In the genomic region with DNA sequence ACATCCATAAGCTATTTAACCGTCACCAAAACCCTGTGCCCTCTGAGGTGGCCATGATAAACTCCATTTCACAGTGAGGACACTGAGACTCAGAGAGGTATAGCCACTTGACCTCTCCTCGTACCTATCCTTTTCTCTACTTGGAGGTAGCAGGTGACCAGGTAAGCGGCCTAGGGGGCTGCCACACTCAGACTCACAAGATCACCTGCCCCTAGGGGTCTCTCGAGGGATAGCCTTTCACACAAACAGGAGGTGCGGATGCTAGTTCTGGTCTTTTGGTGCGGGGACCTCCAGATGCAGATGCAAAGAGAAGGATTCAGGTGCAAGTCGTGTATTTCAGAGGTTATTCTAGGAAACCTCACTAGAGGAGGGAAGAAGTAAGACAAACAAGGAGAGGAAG, we compare ENCODE assay signal across 2 cellular contexts.
TF ChIP-seq lines count a peak whose summit lies in the region.

No MANE protein-coding gene starts in this region.

TF ChIP-seq in GM23338, 12 proteins besides CTCF, POLR2A, EP300 and RAD21 (continued from another document):
- TF ChIP-seq, protein P1, sequence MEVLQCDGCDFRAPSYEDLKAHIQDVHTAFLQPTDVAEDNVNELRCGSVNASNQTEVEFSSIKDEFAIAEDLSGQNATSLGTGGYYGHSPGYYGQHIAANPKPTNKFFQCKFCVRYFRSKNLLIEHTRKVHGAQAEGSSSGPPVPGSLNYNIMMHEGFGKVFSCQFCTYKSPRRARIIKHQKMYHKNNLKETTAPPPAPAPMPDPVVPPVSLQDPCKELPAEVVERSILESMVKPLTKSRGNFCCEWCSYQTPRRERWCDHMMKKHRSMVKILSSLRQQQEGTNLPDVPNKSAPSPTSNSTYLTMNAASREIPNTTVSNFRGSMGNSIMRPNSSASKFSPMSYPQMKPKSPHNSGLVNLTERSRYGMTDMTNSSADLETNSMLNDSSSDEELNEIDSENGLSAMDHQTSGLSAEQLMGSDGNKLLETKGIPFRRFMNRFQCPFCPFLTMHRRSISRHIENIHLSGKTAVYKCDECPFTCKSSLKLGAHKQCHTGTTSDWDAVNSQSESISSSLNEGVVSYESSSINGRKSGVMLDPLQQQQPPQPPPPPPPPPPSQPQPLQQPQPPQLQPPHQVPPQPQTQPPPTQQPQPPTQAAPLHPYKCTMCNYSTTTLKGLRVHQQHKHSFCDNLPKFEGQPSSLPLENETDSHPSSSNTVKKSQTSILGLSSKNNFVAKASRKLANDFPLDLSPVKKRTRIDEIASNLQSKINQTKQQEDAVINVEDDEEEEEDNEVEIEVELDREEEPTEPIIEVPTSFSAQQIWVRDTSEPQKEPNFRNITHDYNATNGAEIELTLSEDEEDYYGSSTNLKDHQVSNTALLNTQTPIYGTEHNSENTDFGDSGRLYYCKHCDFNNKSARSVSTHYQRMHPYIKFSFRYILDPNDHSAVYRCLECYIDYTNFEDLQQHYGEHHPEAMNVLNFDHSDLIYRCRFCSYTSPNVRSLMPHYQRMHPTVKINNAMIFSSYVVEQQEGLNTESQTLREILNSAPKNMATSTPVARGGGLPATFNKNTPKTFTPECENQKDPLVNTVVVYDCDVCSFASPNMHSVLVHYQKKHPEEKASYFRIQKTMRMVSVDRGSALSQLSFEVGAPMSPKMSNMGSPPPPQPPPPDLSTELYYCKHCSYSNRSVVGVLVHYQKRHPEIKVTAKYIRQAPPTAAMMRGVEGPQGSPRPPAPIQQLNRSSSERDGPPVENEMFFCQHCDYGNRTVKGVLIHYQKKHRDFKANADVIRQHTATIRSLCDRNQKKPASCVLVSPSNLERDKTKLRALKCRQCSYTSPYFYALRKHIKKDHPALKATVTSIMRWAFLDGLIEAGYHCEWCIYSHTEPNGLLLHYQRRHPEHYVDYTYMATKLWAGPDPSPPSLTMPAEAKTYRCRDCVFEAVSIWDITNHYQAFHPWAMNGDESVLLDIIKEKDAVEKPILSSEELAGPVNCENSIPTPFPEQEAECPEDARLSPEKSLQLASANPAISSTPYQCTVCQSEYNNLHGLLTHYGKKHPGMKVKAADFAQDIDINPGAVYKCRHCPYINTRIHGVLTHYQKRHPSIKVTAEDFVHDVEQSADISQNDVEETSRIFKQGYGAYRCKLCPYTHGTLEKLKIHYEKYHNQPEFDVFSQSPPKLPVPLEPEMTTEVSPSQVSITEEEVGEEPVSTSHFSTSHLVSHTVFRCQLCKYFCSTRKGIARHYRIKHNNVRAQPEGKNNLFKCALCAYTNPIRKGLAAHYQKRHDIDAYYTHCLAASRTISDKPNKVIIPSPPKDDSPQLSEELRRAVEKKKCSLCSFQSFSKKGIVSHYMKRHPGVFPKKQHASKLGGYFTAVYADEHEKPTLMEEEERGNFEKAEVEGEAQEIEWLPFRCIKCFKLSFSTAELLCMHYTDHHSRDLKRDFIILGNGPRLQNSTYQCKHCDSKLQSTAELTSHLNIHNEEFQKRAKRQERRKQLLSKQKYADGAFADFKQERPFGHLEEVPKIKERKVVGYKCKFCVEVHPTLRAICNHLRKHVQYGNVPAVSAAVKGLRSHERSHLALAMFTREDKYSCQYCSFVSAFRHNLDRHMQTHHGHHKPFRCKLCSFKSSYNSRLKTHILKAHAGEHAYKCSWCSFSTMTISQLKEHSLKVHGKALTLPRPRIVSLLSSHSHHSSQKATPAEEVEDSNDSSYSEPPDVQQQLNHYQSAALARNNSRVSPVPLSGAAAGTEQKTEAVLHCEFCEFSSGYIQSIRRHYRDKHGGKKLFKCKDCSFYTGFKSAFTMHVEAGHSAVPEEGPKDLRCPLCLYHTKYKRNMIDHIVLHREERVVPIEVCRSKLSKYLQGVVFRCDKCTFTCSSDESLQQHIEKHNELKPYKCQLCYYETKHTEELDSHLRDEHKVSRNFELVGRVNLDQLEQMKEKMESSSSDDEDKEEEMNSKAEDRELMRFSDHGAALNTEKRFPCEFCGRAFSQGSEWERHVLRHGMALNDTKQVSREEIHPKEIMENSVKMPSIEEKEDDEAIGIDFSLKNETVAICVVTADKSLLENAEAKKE (CRISPR knock-in tag; IDR thresholded peaks at IDR 0.05) = no peak

TF ChIP-seq in WTC11, 78 proteins besides CTCF, POLR2A, EP300 and RAD21 (continued from another document):
- TF ChIP-seq, protein P2, sequence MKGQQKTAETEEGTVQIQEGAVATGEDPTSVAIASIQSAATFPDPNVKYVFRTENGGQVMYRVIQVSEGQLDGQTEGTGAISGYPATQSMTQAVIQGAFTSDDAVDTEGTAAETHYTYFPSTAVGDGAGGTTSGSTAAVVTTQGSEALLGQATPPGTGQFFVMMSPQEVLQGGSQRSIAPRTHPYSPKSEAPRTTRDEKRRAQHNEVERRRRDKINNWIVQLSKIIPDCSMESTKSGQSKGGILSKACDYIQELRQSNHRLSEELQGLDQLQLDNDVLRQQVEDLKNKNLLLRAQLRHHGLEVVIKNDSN (CRISPR knock-in tag; IDR thresholded peaks at IDR 0.05) = no peak
- TF ChIP-seq FOXJ3 (CRISPR knock-in tag; IDR thresholded peaks at IDR 0.05; ENCODE audit: borderline replicate concordance) (no peak), ZNF416 (CRISPR knock-in tag; IDR thresholded peaks at IDR 0.05) (no peak), RELA (CRISPR knock-in tag; IDR thresholded peaks at IDR 0.05; ENCODE audit: borderline replicate concordance) (no peak), ZNF396 (CRISPR knock-in tag; IDR thresholded peaks at IDR 0.05; ENCODE audit: borderline replicate concordance) (no peak), ZNF281 (CRISPR knock-in tag; IDR thresholded peaks at IDR 0.05) (no peak), NFATC4 (CRISPR knock-in tag; IDR thresholded peaks at IDR 0.05) (no peak), SP1 (CRISPR knock-in tag; conservative IDR thresholded peaks at IDR 0.05) (no peak)
- TF ChIP-seq, protein P3, sequence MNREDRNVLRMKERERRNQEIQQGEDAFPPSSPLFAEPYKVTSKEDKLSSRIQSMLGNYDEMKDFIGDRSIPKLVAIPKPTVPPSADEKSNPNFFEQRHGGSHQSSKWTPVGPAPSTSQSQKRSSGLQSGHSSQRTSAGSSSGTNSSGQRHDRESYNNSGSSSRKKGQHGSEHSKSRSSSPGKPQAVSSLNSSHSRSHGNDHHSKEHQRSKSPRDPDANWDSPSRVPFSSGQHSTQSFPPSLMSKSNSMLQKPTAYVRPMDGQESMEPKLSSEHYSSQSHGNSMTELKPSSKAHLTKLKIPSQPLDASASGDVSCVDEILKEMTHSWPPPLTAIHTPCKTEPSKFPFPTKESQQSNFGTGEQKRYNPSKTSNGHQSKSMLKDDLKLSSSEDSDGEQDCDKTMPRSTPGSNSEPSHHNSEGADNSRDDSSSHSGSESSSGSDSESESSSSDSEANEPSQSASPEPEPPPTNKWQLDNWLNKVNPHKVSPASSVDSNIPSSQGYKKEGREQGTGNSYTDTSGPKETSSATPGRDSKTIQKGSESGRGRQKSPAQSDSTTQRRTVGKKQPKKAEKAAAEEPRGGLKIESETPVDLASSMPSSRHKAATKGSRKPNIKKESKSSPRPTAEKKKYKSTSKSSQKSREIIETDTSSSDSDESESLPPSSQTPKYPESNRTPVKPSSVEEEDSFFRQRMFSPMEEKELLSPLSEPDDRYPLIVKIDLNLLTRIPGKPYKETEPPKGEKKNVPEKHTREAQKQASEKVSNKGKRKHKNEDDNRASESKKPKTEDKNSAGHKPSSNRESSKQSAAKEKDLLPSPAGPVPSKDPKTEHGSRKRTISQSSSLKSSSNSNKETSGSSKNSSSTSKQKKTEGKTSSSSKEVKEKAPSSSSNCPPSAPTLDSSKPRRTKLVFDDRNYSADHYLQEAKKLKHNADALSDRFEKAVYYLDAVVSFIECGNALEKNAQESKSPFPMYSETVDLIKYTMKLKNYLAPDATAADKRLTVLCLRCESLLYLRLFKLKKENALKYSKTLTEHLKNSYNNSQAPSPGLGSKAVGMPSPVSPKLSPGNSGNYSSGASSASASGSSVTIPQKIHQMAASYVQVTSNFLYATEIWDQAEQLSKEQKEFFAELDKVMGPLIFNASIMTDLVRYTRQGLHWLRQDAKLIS (CRISPR knock-in tag; IDR thresholded peaks at IDR 0.05; ENCODE audit: borderline replicate concordance) = no peak
